ENCODE assay signal across 1 cellular context in the genomic region with DNA sequence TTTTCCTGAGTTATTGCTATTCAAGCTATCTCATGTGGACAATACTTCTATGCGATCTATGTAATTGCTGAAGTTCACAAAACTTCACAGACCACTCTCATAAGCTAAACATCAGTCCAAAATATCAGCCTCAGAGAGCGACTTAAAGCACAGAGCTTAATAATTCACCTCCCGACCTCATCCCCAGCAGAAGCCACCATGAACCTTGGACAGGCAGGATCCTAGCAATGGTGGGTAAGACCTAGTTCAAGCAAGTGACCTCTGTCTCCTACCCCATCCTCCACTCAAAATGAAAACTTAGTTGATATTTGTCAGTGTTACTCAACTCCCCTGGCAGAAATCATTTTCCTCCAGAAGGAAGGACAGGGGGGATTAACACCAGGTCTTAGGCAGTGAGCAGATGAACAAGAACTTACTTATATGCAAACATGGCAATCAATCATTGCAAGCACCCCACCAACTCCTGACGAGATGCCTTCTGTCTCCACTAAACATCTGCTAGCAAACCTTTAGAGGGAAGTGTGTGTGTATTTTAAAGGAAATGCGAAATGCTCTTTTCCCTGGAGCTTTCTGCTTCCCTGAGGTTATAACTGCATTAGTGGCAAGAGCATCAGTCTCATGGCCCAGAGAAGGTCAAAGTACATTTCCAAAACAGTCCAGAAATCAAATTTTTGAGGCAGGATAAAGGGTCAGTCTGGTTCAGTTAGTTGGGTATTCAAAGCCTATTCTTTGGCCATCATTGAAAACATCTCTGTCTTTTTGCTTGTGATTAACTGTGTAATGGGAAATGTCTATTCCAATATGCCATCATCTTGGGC.
A peak's percentile ranks its signal among the peaks of the same experiment; 100 is the strongest.
TF ChIP-seq lines count a peak whose summit lies in the region.

No MANE protein-coding gene starts in this region.

TF ChIP-seq in HepG2, 621 proteins besides CTCF, POLR2A, EP300 and RAD21 (continued from another document and continues in another):
- TF ChIP-seq ZBTB37 (CRISPR knock-in tag; IDR thresholded peaks at IDR 0.05) (no peak), ATRX (CRISPR knock-in tag; IDR thresholded peaks at IDR 0.05; ENCODE audit: borderline replicate concordance) (no peak), NPAS2 (CRISPR knock-in tag; IDR thresholded peaks at IDR 0.05; ENCODE audit: borderline replicate concordance) (no peak), HMG20B (CRISPR knock-in tag; conservative IDR thresholded peaks at IDR 0.05) (no peak), ZNF790 (CRISPR knock-in tag; IDR thresholded peaks at IDR 0.05; ENCODE audit: borderline replicate concordance) (no peak), TRAFD1 (CRISPR knock-in tag; IDR thresholded peaks at IDR 0.05; ENCODE audit: borderline replicate concordance) (no peak), ZSCAN5A (CRISPR knock-in tag; IDR thresholded peaks at IDR 0.05; ENCODE audit: borderline replicate concordance) (no peak), ATF7-NPFF (CRISPR knock-in tag; IDR thresholded peaks at IDR 0.05; ENCODE audit: low read depth) (0 out of 2 replicates have a peak, but pooled peaks have one; percentile 16), ZNF562 (CRISPR knock-in tag; IDR thresholded peaks at IDR 0.05; ENCODE audit: borderline replicate concordance) (no peak), FLYWCH1 (CRISPR knock-in tag; IDR thresholded peaks at IDR 0.05) (no peak), AKAP8 (CRISPR knock-in tag; IDR thresholded peaks at IDR 0.05) (no peak), ERF (CRISPR knock-in tag; IDR thresholded peaks at IDR 0.05) (peak; percentile 53), SALL2 (CRISPR knock-in tag; IDR thresholded peaks at IDR 0.05) (no peak), KDM3A (CRISPR knock-in tag; IDR thresholded peaks at IDR 0.05; ENCODE audit: low read depth) (no peak), ZNF354B (CRISPR knock-in tag; IDR thresholded peaks at IDR 0.05) (no peak), DR1 (CRISPR knock-in tag; IDR thresholded peaks at IDR 0.05) (no peak), ARNT2 (CRISPR knock-in tag; IDR thresholded peaks at IDR 0.05; ENCODE audit: low read depth) (no peak), ZKSCAN1 (IDR thresholded peaks at IDR 0.05; ENCODE audit: low read length) (no peak), SP2 (CRISPR knock-in tag; IDR thresholded peaks at IDR 0.05) (no peak), ZNF773 (CRISPR knock-in tag; IDR thresholded peaks at IDR 0.05; ENCODE audit: borderline replicate concordance) (no peak), ZNF841 (CRISPR knock-in tag; IDR thresholded peaks at IDR 0.05; ENCODE audit: borderline replicate concordance) (no peak), TOE1 (CRISPR knock-in tag; IDR thresholded peaks at IDR 0.05) (no peak), HMGXB4 (CRISPR knock-in tag; IDR thresholded peaks at IDR 0.05; ENCODE audit: borderline replicate concordance in 1 of 2, low read depth in 1 of 2) (no peak), JUNB (CRISPR knock-in tag; IDR thresholded peaks at IDR 0.05; ENCODE audit: borderline replicate concordance) (no peak), PRPF4 (IDR thresholded peaks at IDR 0.05; ENCODE audit: low read depth, low read length, poor library complexity, severe bottlenecking) (peak; percentile 11), ZNF101 (CRISPR knock-in tag; IDR thresholded peaks at IDR 0.05; ENCODE audit: borderline replicate concordance, low read depth) (no peak), HOXA7 (CRISPR knock-in tag; IDR thresholded peaks at IDR 0.05) (no peak), DNMT1 (CRISPR knock-in tag; IDR thresholded peaks at IDR 0.05) (no peak), THAP7 (CRISPR knock-in tag; IDR thresholded peaks at IDR 0.05) (0 out of 2 replicates have a peak, but pooled peaks have one; percentile 55), ZNF121 (CRISPR knock-in tag; IDR thresholded peaks at IDR 0.05) (no peak), PCBP1 (IDR thresholded peaks at IDR 0.05; ENCODE audit: borderline replicate concordance, low read depth, low read length) (no peak), ARNT (IDR thresholded peaks at IDR 0.05) (no peak), ZNF7 (CRISPR knock-in tag; IDR thresholded peaks at IDR 0.05) (no peak), ZNF460 (CRISPR knock-in tag; IDR thresholded peaks at IDR 0.05; ENCODE audit: borderline replicate concordance) (no peak; the same call in 1 of the 2 replicates), TFDP2 (CRISPR knock-in tag; IDR thresholded peaks at IDR 0.05) (0 out of 2 replicates have a peak, but pooled peaks have one; percentile 27), ZNF775 (CRISPR knock-in tag; IDR thresholded peaks at IDR 0.05; ENCODE audit: borderline replicate concordance) (no peak), ZNF670 (CRISPR knock-in tag; IDR thresholded peaks at IDR 0.05; ENCODE audit: borderline replicate concordance) (peak; percentile 83; the same call in 1 of the 2 replicates), FOXJ3 (CRISPR knock-in tag; IDR thresholded peaks at IDR 0.05; ENCODE audit: borderline replicate concordance) (peak; percentile 48; the same call in 1 of the 2 replicates), SMAD3 (CRISPR knock-in tag; IDR thresholded peaks at IDR 0.05) (peak; percentile 67; the same call in 1 of the 2 replicates), ZNF883 (CRISPR knock-in tag; IDR thresholded peaks at IDR 0.05; ENCODE audit: not compliant biosample characterization) (no peak), ELF3 (CRISPR knock-in tag; IDR thresholded peaks at IDR 0.05) (peak; percentile 70; the same call in 1 of the 2 replicates), TEAD2 (CRISPR knock-in tag; IDR thresholded peaks at IDR 0.05) (no peak), SAFB2 (CRISPR knock-in tag; IDR thresholded peaks at IDR 0.05; ENCODE audit: borderline replicate concordance, low read depth) (no peak), ZHX1 (CRISPR knock-in tag; IDR thresholded peaks at IDR 0.05; ENCODE audit: low read depth) (peak; percentile 69), NFE2L2 (IDR thresholded peaks at IDR 0.05; ENCODE audit: low read length) (no peak)
- TF ChIP-seq, protein P1, sequence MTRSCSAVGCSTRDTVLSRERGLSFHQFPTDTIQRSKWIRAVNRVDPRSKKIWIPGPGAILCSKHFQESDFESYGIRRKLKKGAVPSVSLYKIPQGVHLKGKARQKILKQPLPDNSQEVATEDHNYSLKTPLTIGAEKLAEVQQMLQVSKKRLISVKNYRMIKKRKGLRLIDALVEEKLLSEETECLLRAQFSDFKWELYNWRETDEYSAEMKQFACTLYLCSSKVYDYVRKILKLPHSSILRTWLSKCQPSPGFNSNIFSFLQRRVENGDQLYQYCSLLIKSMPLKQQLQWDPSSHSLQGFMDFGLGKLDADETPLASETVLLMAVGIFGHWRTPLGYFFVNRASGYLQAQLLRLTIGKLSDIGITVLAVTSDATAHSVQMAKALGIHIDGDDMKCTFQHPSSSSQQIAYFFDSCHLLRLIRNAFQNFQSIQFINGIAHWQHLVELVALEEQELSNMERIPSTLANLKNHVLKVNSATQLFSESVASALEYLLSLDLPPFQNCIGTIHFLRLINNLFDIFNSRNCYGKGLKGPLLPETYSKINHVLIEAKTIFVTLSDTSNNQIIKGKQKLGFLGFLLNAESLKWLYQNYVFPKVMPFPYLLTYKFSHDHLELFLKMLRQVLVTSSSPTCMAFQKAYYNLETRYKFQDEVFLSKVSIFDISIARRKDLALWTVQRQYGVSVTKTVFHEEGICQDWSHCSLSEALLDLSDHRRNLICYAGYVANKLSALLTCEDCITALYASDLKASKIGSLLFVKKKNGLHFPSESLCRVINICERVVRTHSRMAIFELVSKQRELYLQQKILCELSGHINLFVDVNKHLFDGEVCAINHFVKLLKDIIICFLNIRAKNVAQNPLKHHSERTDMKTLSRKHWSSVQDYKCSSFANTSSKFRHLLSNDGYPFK (CRISPR knock-in tag; IDR thresholded peaks at IDR 0.05; ENCODE audit: borderline replicate concordance): no peak
- TF ChIP-seq, protein P2, sequence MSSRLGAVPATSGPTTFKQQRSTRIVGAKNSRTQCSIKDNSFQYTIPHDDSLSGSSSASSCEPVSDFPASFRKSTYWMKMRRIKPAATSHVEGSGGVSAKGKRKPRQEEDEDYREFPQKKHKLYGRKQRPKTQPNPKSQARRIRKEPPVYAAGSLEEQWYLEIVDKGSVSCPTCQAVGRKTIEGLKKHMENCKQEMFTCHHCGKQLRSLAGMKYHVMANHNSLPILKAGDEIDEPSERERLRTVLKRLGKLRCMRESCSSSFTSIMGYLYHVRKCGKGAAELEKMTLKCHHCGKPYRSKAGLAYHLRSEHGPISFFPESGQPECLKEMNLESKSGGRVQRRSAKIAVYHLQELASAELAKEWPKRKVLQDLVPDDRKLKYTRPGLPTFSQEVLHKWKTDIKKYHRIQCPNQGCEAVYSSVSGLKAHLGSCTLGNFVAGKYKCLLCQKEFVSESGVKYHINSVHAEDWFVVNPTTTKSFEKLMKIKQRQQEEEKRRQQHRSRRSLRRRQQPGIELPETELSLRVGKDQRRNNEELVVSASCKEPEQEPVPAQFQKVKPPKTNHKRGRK (CRISPR knock-in tag; IDR thresholded peaks at IDR 0.05): no peak
